17 cellular contexts compared by ENCODE assay signal in the genomic region with DNA sequence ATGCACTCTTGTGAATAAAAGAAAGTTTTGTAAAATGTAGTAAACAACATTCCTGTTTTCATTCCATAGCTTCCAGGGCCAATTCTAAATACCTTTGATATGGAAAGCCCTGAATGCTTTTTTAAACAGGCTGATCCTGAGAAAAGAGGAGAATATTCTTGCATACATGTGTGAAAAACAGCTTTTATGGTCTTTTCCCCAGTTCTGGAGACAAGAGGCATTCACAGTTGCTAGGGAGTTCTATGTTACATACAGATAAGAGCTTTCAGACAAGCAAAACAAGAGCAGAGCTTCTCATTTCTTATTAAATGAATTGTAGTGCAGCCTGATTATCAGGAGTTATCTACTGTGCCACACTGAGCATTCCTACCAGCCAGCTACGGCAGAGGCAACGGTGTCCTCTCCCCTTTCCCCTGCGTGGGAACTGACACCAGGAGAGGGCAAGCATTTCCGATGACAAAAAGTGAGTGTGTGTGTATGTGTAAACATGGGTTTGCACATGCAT. TPM values are rescaled to one million over a fixed set of nuclear protein-coding genes. Genes with fewer than 3 reads are reported as not detected.
DNase-seq lines count a peak whose midpoint lies in the region; ATAC-seq and TF ChIP-seq lines count a peak whose summit lies in the region.
"Had no signal": no experiment of that assay in that cellular context is flagged by ENCODE, and none has a peak within 500 bp of the region (broad histone marks: within the 10 kb centered on the region; RNA-seq: fewer than 3 reads in every experiment).

No MANE protein-coding gene starts in this region.

- H3K4me3 ChIP-seq in dorsolateral prefrontal cortex (no peak overlapping the region), MG63 (no peak overlapping the region)
- H3K4me3 ChIP-seq: cardiac muscle cell, testis had no signal

- no peaks in the 10 kb centered on the region for H3K36me3 ChIP-seq in MG63
- H3K36me3 ChIP-seq: cardiac muscle cell had no signal

- no peak for TF ChIP-seq CTCF in dorsolateral prefrontal cortex (IDR thresholded peaks at IDR 0.05 in 54 of 56, conservative IDR thresholded peaks at IDR 0.05 in 2 of 56; ENCODE audit: low read depth in 1 of 56, partially characterized antibody in 56 of 56)

- intact Hi-C loops in dorsolateral prefrontal cortex (cut with DNase I), result no loop called here

- H3K27me3 ChIP-seq in dorsolateral prefrontal cortex (no peaks in the 10 kb centered on the region), MG63 (no peaks in the 10 kb centered on the region)
- H3K27me3 ChIP-seq: cardiac muscle cell, testis had no signal

- DNase-seq in AG08396 (ENCODE audit: low spot score) (peak; percentile 37), OCI-M2 (lab: John Stamatoyannopoulos, UW; ENCODE audit: unreplicated experiment) (peak; percentile 58), dorsolateral prefrontal cortex (no peak), kidney glomerular epithelial cell (lab: John Stamatoyannopoulos, UW) (peak; percentile 19), T1000 (lab: John Stamatoyannopoulos, UW) (no peak), MG63 (no peak), 8988T (no peak)
- DNase-seq: activated CD8-positive, alpha-beta T cell treated with anti-CD3 and anti-CD28 coated beads for 36 hours; activated gamma-delta T cell; NCI-H146; NCI-H524; T-helper 9 cell; testis had no signal

- no peaks in the 10 kb centered on the region for H3K9me3 ChIP-seq in MG63
- H3K9me3 ChIP-seq: testis had no signal

- no peak for ATAC-seq in GM18517 (IDR thresholded peaks at IDR 0.05; ENCODE audit: unreplicated experiment)
- ATAC-seq: activated CD8-positive, alpha-beta T cell treated with anti-CD3 and anti-CD28 coated beads for 36 hours had no signal

- peak overlapping the region in 36 of 59 donors; percentile 4 to 71 (median 41) for H3K27ac ChIP-seq in dorsolateral prefrontal cortex
- H3K27ac ChIP-seq: cardiac muscle cell, KMS-11, RWPE1, testis had no signal

RNA-seq across cellular contexts. Expression of gene GATB, which starts 15.0 kb away (rescaled TPM):
- total RNA-seq in dorsolateral prefrontal cortex, result 100 to 1,000 TPM in 1 of 120 experiments, 10 to 100 TPM in 119; 36.7 to 100 (median 63.1) TPM
- 11.8 and 36.6 TPM in 2 replicates for total RNA-seq in MG63 (2014; rRNA removed; shearing (Covaris generic); ENCODE audit: low replicate concordance)

Comparison
In these comparisons a context has a peak if more than half of its experiments do, and no peak if none do; other contexts are left out.
1. DNase-seq: peak in AG08396 (single experiment), OCI-M2 (single experiment) and kidney glomerular epithelial cell (single experiment); none in dorsolateral prefrontal cortex (0 of 10), T1000 (single experiment), MG63 (single experiment) and 8988T (single experiment).